ENCODE assay signal across 8 cellular contexts in the genomic region with DNA sequence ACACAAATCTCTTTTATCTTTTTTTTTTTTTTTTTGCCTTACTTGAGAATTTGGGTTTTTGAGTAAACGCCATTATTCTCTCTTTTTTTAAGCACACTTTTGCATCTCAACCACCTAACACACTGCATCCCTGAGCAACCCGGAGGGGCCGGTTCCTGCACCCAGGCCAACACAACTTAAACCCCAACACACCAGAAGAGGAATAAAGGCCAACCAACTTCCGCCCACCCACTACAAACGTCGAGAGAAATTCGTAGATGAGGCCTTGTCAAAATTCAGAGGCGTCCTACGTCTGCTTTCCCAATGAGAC. TPM values are rescaled to one million over a fixed set of nuclear protein-coding genes. Genes with fewer than 3 reads are reported as not detected.
A peak's percentile ranks its signal among the peaks of the same experiment; 100 is the strongest.
DNase-seq lines count a peak whose midpoint lies in the region; ATAC-seq and TF ChIP-seq lines count a peak whose summit lies in the region.

No MANE protein-coding gene starts in this region.

- H3K79me2 ChIP-seq in Loucy (ENCODE audit: insufficient read depth, low read length), result peaks cover 45% of the 10 kb centered on the region
- peaks cover 44% of the 10 kb centered on the region for H3K79me2 ChIP-seq in neural progenitor cell (ENCODE audit: low read depth)

- peak overlapping the region; percentile 91 for H2AFZ ChIP-seq in Loucy (ENCODE audit: low read length)
- peak overlapping the region; percentile 89 for H2AFZ ChIP-seq in neural progenitor cell (replicated peaks)

- H3K27ac ChIP-seq in endodermal cell (ENCODE audit: low read depth, low read length), result peak overlapping the region; percentile 95
- H3K27ac ChIP-seq in neural progenitor cell, result peak overlapping the region; percentile 51

- no peaks in the 10 kb centered on the region for H3K9me2 ChIP-seq in Loucy (replicated peaks; ENCODE audit: low read depth, low read length)

- H3F3A ChIP-seq in Loucy (ENCODE audit: low read depth) (no peaks in the 10 kb centered on the region), neural progenitor cell (ENCODE audit: low read depth) (peaks cover 8% of the 10 kb centered on the region)

- TF ChIP-seq CTCF in Loucy (conservative IDR thresholded peaks at IDR 0.05; ENCODE audit: low read length), result no peak
- no peak for TF ChIP-seq CTCF in endodermal cell (conservative IDR thresholded peaks at IDR 0.05)
- no peak for TF ChIP-seq CTCF in neural progenitor cell (IDR thresholded peaks at IDR 0.05)

- H3K4me1 ChIP-seq in Loucy (ENCODE audit: insufficient read depth, low read length, poor library complexity, severe bottlenecking) (peaks cover 41% of the 10 kb centered on the region), endodermal cell (ENCODE audit: control insufficient read depth, insufficient read depth, low read length) (no peaks in the 10 kb centered on the region), neural progenitor cell (peaks cover 8% of the 10 kb centered on the region)

- H3K27me3 ChIP-seq in Loucy (ENCODE audit: insufficient read depth, low read length, poor library complexity, severe bottlenecking) (no peaks in the 10 kb centered on the region), endodermal cell (ENCODE audit: control insufficient read depth, insufficient read depth, low read length, poor library complexity, severe bottlenecking) (no peaks in the 10 kb centered on the region), neural progenitor cell (no peaks in the 10 kb centered on the region)

- no peaks in the 10 kb centered on the region for H3K9me3 ChIP-seq in Loucy (ENCODE audit: insufficient read depth, low read depth, low read length)
- no peaks in the 10 kb centered on the region for H3K9me3 ChIP-seq in endodermal cell (ENCODE audit: control insufficient read depth, low read length)
- no peaks in the 10 kb centered on the region for H3K9me3 ChIP-seq in neural progenitor cell (ENCODE audit: low read depth)

- H3K27ac Mint-ChIP-seq in endodermal cell, result peak overlapping the region; percentile 96
- H3K27ac Mint-ChIP-seq in neural progenitor cell, result peak overlapping the region; percentile 95

- H3K4me3 ChIP-seq in Loucy (ENCODE audit: low read length, poor library complexity, severe bottlenecking) (peak overlapping the region; percentile 84), endodermal cell (ENCODE audit: low read length) (peak overlapping the region; percentile 99), neural progenitor cell (peak overlapping the region; percentile 86)

- H3K36me3 ChIP-seq in Loucy (ENCODE audit: insufficient read depth, low read length) (peaks cover 18% of the 10 kb centered on the region; the same call in 1 of the 2 replicates), endodermal cell (ENCODE audit: control insufficient read depth, insufficient read depth, low read length) (peaks cover 27% of the 10 kb centered on the region), neural progenitor cell (peaks cover 17% of the 10 kb centered on the region)

- H4K20me1 ChIP-seq in Loucy (ENCODE audit: insufficient read depth, low read length, poor library complexity, severe bottlenecking) (peaks cover 19% of the 10 kb centered on the region), neural progenitor cell (ENCODE audit: low read depth) (peaks cover 16% of the 10 kb centered on the region)

- no peaks in the 10 kb centered on the region for H3K4me1 Mint-ChIP-seq in endodermal cell
- peaks cover 15% of the 10 kb centered on the region for H3K4me1 Mint-ChIP-seq in neural progenitor cell

- WGBS in endodermal cell (ENCODE audit: insufficient coverage in 1 of 2, insufficient read length in 1 of 2), 2 experiments, result 4 to 13% methylated on average over 5 to 9 of the region's 9 CpGs

- H3K4me3 Mint-ChIP-seq in endodermal cell (peak overlapping the region; percentile 96), neural progenitor cell (peak overlapping the region; percentile 98)

- DNase-seq in endodermal cell (no peak), neural progenitor cell (ENCODE audit: low spot score) (no peak), NCI-H526 treated with DMSO at 0.1 percent for 48 hours (lab: John Stamatoyannopoulos, UW) (no peak), NCI-H1105 (lab: John Stamatoyannopoulos, UW) (no peak)
- no peak for DNase-seq in activated CD4-positive, CD25-positive, alpha-beta regulatory T cell treated with anti-CD3 and anti-CD28 coated beads, Interleukin-2, amount 50 U/mL, for 72 hours

- H3K4me2 ChIP-seq in Loucy (ENCODE audit: low read depth, low read length, poor library complexity, severe bottlenecking) (peak overlapping the region; percentile 67), neural progenitor cell (peak overlapping the region; percentile 97)

- no peaks in the 10 kb centered on the region for H3K27me3 Mint-ChIP-seq in endodermal cell (ENCODE audit: insufficient read depth)
- peaks cover 2% of the 10 kb centered on the region for H3K27me3 Mint-ChIP-seq in neural progenitor cell (ENCODE audit: insufficient read depth, low read depth)

- H3K36me3 Mint-ChIP-seq in endodermal cell (ENCODE audit: low read depth) (peaks cover 29% of the 10 kb centered on the region), neural progenitor cell (peaks cover 19% of the 10 kb centered on the region)

- ATAC-seq in GM19043 (IDR thresholded peaks at IDR 0.05; ENCODE audit: low read depth, unreplicated experiment) (peak; percentile 23), GM18519 (IDR thresholded peaks at IDR 0.05; ENCODE audit: low FRiP score, unreplicated experiment) (no peak)

- H3K9ac ChIP-seq in Loucy (ENCODE audit: low read depth, low read length, poor library complexity, severe bottlenecking), result peak overlapping the region; percentile 90
- peak overlapping the region; percentile 93 for H3K9ac ChIP-seq in endodermal cell (ENCODE audit: extremely low read depth, low read length, poor library complexity, severe bottlenecking)
- no peak overlapping the region for H3K9ac ChIP-seq in neural progenitor cell

- H3K9me3 Mint-ChIP-seq in endodermal cell, result no peaks in the 10 kb centered on the region
- no peaks in the 10 kb centered on the region for H3K9me3 Mint-ChIP-seq in neural progenitor cell

RNA-seq across cellular contexts. Expression of gene CCNB2, which starts 0.4 kb away (rescaled TPM):
- total RNA-seq in endodermal cell (10 to 100 TPM; 77.5 to 87.2 TPM), neural progenitor cell (ENCODE audit: low replicate concordance) (296 and 374 TPM in 2 replicates)
- polyA plus RNA-seq in endodermal cell (2013, experiment 1 of 2), result 153 TPM
- polyA plus RNA-seq in endodermal cell (2013, experiment 2 of 2), result 154 TPM
